8 cellular contexts compared by ENCODE assay signal in the genomic region with DNA sequence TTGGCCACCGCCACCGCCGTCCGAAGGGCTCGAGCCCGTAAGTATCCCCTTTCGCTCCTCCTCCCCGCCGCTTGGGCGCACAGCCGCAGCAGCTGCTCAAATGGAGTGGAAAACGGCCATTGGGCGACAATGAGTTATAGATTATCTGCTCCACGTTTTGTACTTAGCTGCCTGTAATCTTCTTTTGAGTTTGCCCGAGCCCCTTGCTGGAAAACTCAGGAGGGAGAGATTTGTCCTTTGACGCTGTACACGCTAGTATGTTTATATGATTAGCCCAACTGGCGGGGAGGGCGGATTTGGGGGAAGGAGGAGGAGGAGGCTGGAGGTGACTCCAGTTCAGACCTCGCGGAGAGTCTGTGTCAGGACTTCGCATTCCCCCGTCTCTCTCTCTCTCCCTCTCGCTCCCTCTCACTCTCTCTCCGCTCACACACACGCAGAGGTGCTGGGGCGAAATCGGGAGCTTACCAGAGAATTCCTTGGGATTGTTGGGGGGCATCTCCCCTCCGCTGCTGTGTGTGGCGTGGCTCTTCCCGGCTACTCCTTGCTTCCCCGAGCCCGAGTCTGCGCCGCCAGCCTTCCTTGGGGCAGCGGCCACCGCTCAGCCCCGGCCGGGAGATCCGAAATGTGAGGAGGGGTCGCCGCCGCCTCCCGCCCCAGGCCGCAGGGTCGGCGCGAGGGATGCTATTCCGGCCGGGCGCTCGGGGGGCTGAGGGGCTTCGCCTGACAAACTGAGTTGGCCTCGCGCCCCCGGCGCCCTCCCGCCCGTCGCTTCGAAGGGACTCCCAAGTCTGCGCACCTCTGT. TPM values are rescaled to one million over a fixed set of nuclear protein-coding genes. Genes with fewer than 3 reads are reported as not detected.
A peak's percentile ranks its signal among the peaks of the same experiment; 100 is the strongest.
DNase-seq lines count a peak whose midpoint lies in the region; ATAC-seq, FAIRE-seq and TF ChIP-seq lines count a peak whose summit lies in the region.

No MANE protein-coding gene starts in this region.

- no peak overlapping the region for H3K27ac Mint-ChIP-seq in activated T-cell treated with anti-CD3 and anti-CD28 coated beads, Interleukin-2, amount 50 U/mL, for 72 hours
- H3K27ac Mint-ChIP-seq in glutamatergic neuron (ENCODE audit: unreplicated experiment), result peak overlapping the region; percentile 100

- H3K4me3 Mint-ChIP-seq in activated T-cell treated with anti-CD3 and anti-CD28 coated beads, Interleukin-2, amount 50 U/mL, for 72 hours, result peak overlapping the region; percentile 76 to 80
- peak overlapping the region; percentile 99 for H3K4me3 Mint-ChIP-seq in glutamatergic neuron (ENCODE audit: unreplicated experiment)

- DNase-seq in D341Med (ENCODE audit: low spot score), result peak; percentile 72
- peak; percentile 73 for DNase-seq in HEK293T (ENCODE audit: extremely low spot score)
- peak; percentile 77 for DNase-seq in NCI-H2107 treated with DMSO at 0.1 percent for 48 hours (lab: John Stamatoyannopoulos, UW; ENCODE audit: unreplicated experiment)
- peak in 1 of 2 donors; percentile 18 for DNase-seq in activated T-cell treated with anti-CD3 and anti-CD28 coated beads, Interleukin-2, amount 50 U/mL, for 72 hours
- peak; percentile 80 for DNase-seq in glutamatergic neuron
- peak; percentile 67 for DNase-seq in occipital lobe (lab: John Stamatoyannopoulos, UW)
- no peak for DNase-seq in midbrain (lab: John Stamatoyannopoulos, UW)
- DNase-seq in GM19239 (ENCODE audit: insufficient read length, low spot score), result no peak

- H3K36me3 Mint-ChIP-seq in activated T-cell treated with anti-CD3 and anti-CD28 coated beads, Interleukin-2, amount 50 U/mL, for 72 hours (ENCODE audit: insufficient read depth in 2 of 2), result no peaks in the 10 kb centered on the region
- no peaks in the 10 kb centered on the region for H3K36me3 Mint-ChIP-seq in glutamatergic neuron (ENCODE audit: unreplicated experiment)

- peak; percentile 55 to 69 for ATAC-seq in activated T-cell treated with anti-CD3 and anti-CD28 coated beads, Interleukin-2, amount 50 U/mL, for 72 hours (replicated peaks in 1 of 2)

- POLR2A ChIA-PET in HEK293T (lab: Yijun Ruan, JAX), result interaction anchor here (0.6 to 1.7 kb wide), 9 partner anchors 9 to 392 kb away, joined by 3 to 5 read pairs (median 4); no protein-coding TSS in a partner anchor

- no peak for FAIRE-seq in GM19239 (lab: Jason Lieb, UNC)

- no peak for TF ChIP-seq CTCF in glutamatergic neuron (IDR thresholded peaks at IDR 0.05; ENCODE audit: partially characterized antibody, unreplicated experiment)

- peaks cover 53% of the 10 kb centered on the region for H3K27me3 Mint-ChIP-seq in activated T-cell treated with anti-CD3 and anti-CD28 coated beads, Interleukin-2, amount 50 U/mL, for 72 hours (ENCODE audit: low read depth)
- peaks cover 7% of the 10 kb centered on the region for H3K27me3 Mint-ChIP-seq in glutamatergic neuron (ENCODE audit: unreplicated experiment)

- CTCF ChIA-PET in HEK293T (lab: Yijun Ruan, JAX), result interaction anchor here (0.5 to 0.6 kb wide), 2 partner anchors 181 to 1413 kb away, joined by 3 to 6 read pairs; no protein-coding TSS in a partner anchor

- H3K4me1 Mint-ChIP-seq in activated T-cell treated with anti-CD3 and anti-CD28 coated beads, Interleukin-2, amount 50 U/mL, for 72 hours (ENCODE audit: low read depth), result peaks cover 13% of the 10 kb centered on the region
- H3K4me1 Mint-ChIP-seq in glutamatergic neuron (ENCODE audit: low read depth, unreplicated experiment), result peaks cover 26% of the 10 kb centered on the region

- H3K9me3 Mint-ChIP-seq in activated T-cell treated with anti-CD3 and anti-CD28 coated beads, Interleukin-2, amount 50 U/mL, for 72 hours, result no peaks in the 10 kb centered on the region
- peaks cover 17% of the 10 kb centered on the region for H3K9me3 Mint-ChIP-seq in glutamatergic neuron (ENCODE audit: unreplicated experiment)

TF ChIP-seq in HEK293T, 16 proteins besides CTCF, POLR2A, EP300 and RAD21:
- peak; percentile 82 for TF ChIP-seq ARNT (IDR thresholded peaks at IDR 0.05)
- TF ChIP-seq FOXM1 (IDR thresholded peaks at IDR 0.05; ENCODE audit: borderline replicate concordance), result peak; percentile 89
- peak; percentile 79 for TF ChIP-seq CTBP1 (IDR thresholded peaks at IDR 0.05; ENCODE audit: borderline replicate concordance)
- peak; percentile 92 for TF ChIP-seq L3MBTL2 (conservative IDR thresholded peaks at IDR 0.05)
- TF ChIP-seq FOXA1 (IDR thresholded peaks at IDR 0.05), result no peak
- TF ChIP-seq, protein P1, sequence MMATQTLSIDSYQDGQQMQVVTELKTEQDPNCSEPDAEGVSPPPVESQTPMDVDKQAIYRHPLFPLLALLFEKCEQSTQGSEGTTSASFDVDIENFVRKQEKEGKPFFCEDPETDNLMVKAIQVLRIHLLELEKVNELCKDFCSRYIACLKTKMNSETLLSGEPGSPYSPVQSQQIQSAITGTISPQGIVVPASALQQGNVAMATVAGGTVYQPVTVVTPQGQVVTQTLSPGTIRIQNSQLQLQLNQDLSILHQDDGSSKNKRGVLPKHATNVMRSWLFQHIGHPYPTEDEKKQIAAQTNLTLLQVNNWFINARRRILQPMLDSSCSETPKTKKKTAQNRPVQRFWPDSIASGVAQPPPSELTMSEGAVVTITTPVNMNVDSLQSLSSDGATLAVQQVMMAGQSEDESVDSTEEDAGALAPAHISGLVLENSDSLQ (IDR thresholded peaks at IDR 0.05), result peak; percentile 90
- TF ChIP-seq NFRKB (IDR thresholded peaks at IDR 0.05), result no peak

RNA-seq across cellular contexts. Expression of a gene that starts 0.5 kb away (rescaled TPM):
- total RNA-seq in activated T-cell treated with anti-CD3 and anti-CD28 coated beads, Interleukin-2, amount 50 U/mL, for 72 hours, result not detected
- total RNA-seq in glutamatergic neuron (ENCODE audit: unreplicated experiment) (71.2 TPM), occipital lobe (130 TPM)

Comparison
In these comparisons a context has a peak if more than half of its experiments do, and no peak if none do; other contexts are left out.
1. DNase-seq: peak in D341Med (single experiment), HEK293T (single experiment), NCI-H2107 treated with DMSO at 0.1 percent for 48 hours (single experiment), glutamatergic neuron (single experiment) and occipital lobe (single experiment); none in midbrain (single experiment) and GM19239 (single experiment).
2. RNA of a gene that starts 0.5 kb away (total RNA-seq): 130 TPM in occipital lobe (single experiment) and 71.2 TPM in glutamatergic neuron (single experiment); not detected in activated T-cell treated with anti-CD3 and anti-CD28 coated beads, Interleukin-2, amount 50 U/mL, for 72 hours; every median in the first group is over 10 times any median in the second.